20 cellular contexts compared by ENCODE assay signal in the genomic region with DNA sequence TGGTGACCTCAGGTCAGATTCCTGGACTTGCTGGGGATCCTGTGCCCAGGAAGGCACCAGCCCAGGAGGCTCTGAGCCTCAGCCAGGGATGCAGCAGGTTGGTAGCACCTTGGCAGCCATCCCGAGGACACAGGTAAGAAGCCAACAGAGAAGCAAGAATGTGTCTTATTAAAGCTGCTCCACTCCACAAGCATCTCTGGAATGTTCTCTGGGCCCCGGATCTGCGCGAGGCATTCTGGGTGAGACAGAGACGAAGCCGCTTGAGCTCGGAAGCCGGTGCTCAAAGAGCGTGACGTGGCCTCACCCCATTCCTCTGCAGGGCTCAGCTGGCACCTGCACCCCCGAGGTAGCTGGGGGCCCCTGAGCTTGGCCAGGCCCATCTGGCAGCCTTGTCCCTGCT. TPM values are rescaled to one million over a fixed set of nuclear protein-coding genes. Genes with fewer than 3 reads are reported as not detected.
DNase-seq lines count a peak whose midpoint lies in the region; ATAC-seq, FAIRE-seq and TF ChIP-seq lines count a peak whose summit lies in the region.
"Had no signal": no experiment of that assay in that cellular context is flagged by ENCODE, and none has a peak within 500 bp of the region (broad histone marks: within the 10 kb centered on the region; RNA-seq: fewer than 3 reads in every experiment).

No MANE protein-coding gene starts in this region.

- 72% methylated on average over 11 of the region's 11 CpGs for WGBS in GM12878 (ENCODE audit: insufficient coverage, insufficient replicate concordance, low lambda C conversion rate, missing lambda C conversion rate)
- 42% methylated on average over 11 of the region's 11 CpGs for WGBS in prostate gland
- WGBS in SK-N-SH (ENCODE audit: low lambda C conversion rate): 77% methylated on average over 10 of the region's 11 CpGs

- H3K9me2 ChIP-seq in SK-N-SH: no peaks in the 10 kb centered on the region

- RAD21 ChIA-PET in GM12878 (lab: Charles Lee; ENCODE audit: unreplicated experiment): no interaction called here

- BruUV-seq in GM12878 (replicated peaks; lab: Mats Ljungman, UMichigan): no TSS peak

- no peak for ATAC-seq in GM12878
- ATAC-seq in HG02798 (IDR thresholded peaks at IDR 0.05; ENCODE audit: poor library complexity, unreplicated experiment): no peak
- no peak for ATAC-seq in activated CD8-positive, alpha-beta memory T cell treated with anti-CD3 and anti-CD28 coated beads, Interleukin-2, amount 10 ng/mL, durations not matched to agents 7 days and 5 days

- no peaks in the 10 kb centered on the region for H3K9me3 ChIP-seq in GM12878 (replicated peaks; ENCODE audit: control insufficient read depth, insufficient read depth, low read length)
- no peaks in the 10 kb centered on the region for H3K9me3 ChIP-seq in prostate gland
- H3K9me3 ChIP-seq in SK-N-SH: no peaks in the 10 kb centered on the region
- H3K9me3 ChIP-seq: HAP-1, vagina had no signal

- intact Hi-C loops in GM12878 (cut with micrococcal nuclease; ENCODE audit: unreplicated experiment): no loop called here
- intact Hi-C loops in prostate gland (cut with DNase I): loop anchor here (10.0 kb wide), 1 partner anchor 419 kb away; no protein-coding TSS in a partner anchor

- POLR2A ChIA-PET in GM12878 (lab: Charles Lee) (no interaction called here), SK-N-SH (lab: Yijun Ruan, JAX) (interaction anchor here (1.5 kb wide), 1 partner anchor 14 kb away, joined by 3 read pairs; no protein-coding TSS in a partner anchor)

- TF ChIP-seq EP300 in Ishikawa (IDR thresholded peaks at IDR 0.05; ENCODE audit: borderline replicate concordance) (peak; percentile 94), GM12878 (IDR thresholded peaks at IDR 0.05; ENCODE audit: borderline replicate concordance in 1 of 2, control insufficient read depth in 1 of 2, low read depth in 2 of 2, low read length in 2 of 2) (no peak), SK-N-SH (IDR thresholded peaks at IDR 0.05; ENCODE audit: borderline replicate concordance in 1 of 2, low read depth in 1 of 2, low read length in 1 of 2) (no peak)

- peaks cover 9% of the 10 kb centered on the region for H3F3A ChIP-seq in SK-N-SH (replicated peaks; ENCODE audit: insufficient read depth)

- H3K9ac ChIP-seq in GM12878 (ENCODE audit: control insufficient read depth, insufficient read depth, low read length): no peak overlapping the region
- no peak overlapping the region for H3K9ac ChIP-seq in SK-N-SH

- no peak overlapping the region for H3K4me3 ChIP-seq in GM12878
- H3K4me3 ChIP-seq in prostate gland: no peak overlapping the region
- no peak overlapping the region for H3K4me3 ChIP-seq in SK-N-SH (ENCODE audit: low read depth in 2 of 2, low read length in 1 of 2)
- H3K4me3 ChIP-seq: HAP-1, vagina had no signal

- H3K4me3 Mint-ChIP-seq in activated CD8-positive, alpha-beta memory T cell treated with anti-CD3 and anti-CD28 coated beads, Interleukin-2, amount 10 ng/mL, durations not matched to agents 7 days and 5 days: no peak overlapping the region
- H3K4me3 Mint-ChIP-seq: activated naive CD8-positive, alpha-beta T cell treated with anti-CD3 and anti-CD28 coated beads for 36 hours had no signal

- peaks cover 19% of the 10 kb centered on the region for H3K4me1 Mint-ChIP-seq in activated CD8-positive, alpha-beta memory T cell treated with anti-CD3 and anti-CD28 coated beads, Interleukin-2, amount 10 ng/mL, durations not matched to agents 7 days and 5 days

- H3K79me2 ChIP-seq in GM12878 (ENCODE audit: control insufficient read depth, insufficient read depth, low read length) (no peaks in the 10 kb centered on the region), SK-N-SH (ENCODE audit: insufficient read depth) (no peaks in the 10 kb centered on the region)

- no peaks in the 10 kb centered on the region for H4K20me1 ChIP-seq in GM12878 (ENCODE audit: control insufficient read depth, insufficient read depth)
- H4K20me1 ChIP-seq in SK-N-SH (ENCODE audit: insufficient read depth): no peaks in the 10 kb centered on the region

- TF ChIP-seq CTCF in GM12878 (IDR thresholded peaks at IDR 0.05 in 2 of 3, conservative IDR thresholded peaks at IDR 0.05 in 1 of 3; ENCODE audit: control insufficient read depth in 2 of 3, extremely low read depth in 1 of 3, insufficient read depth in 1 of 3, low read depth in 3 of 3, low read length in 3 of 3) (no peak), prostate gland (IDR thresholded peaks at IDR 0.05) (no peak), SK-N-SH (IDR thresholded peaks at IDR 0.05) (no peak)

- H3K27ac Mint-ChIP-seq in activated CD8-positive, alpha-beta memory T cell treated with anti-CD3 and anti-CD28 coated beads, Interleukin-2, amount 10 ng/mL, durations not matched to agents 7 days and 5 days: no peak overlapping the region
- H3K27ac Mint-ChIP-seq: activated naive CD8-positive, alpha-beta T cell treated with anti-CD3 and anti-CD28 coated beads for 36 hours had no signal

- H3K36me3 Mint-ChIP-seq in activated CD8-positive, alpha-beta memory T cell treated with anti-CD3 and anti-CD28 coated beads, Interleukin-2, amount 10 ng/mL, durations not matched to agents 7 days and 5 days: no peaks in the 10 kb centered on the region
- H3K36me3 Mint-ChIP-seq: activated naive CD8-positive, alpha-beta T cell treated with anti-CD3 and anti-CD28 coated beads for 36 hours had no signal

- H3K36me3 ChIP-seq in GM12878 (ENCODE audit: control insufficient read depth in 2 of 2, insufficient read depth in 2 of 2, low read length in 1 of 2) (no peaks in the 10 kb centered on the region), prostate gland (no peaks in the 10 kb centered on the region), SK-N-SH (replicated peaks in 1 of 2; ENCODE audit: control insufficient read depth in 1 of 2, insufficient read depth in 2 of 2, low read length in 1 of 2) (no peaks in the 10 kb centered on the region)
- H3K36me3 ChIP-seq: HAP-1, vagina had no signal

- H3K27me3 Mint-ChIP-seq in activated CD8-positive, alpha-beta memory T cell treated with anti-CD3 and anti-CD28 coated beads, Interleukin-2, amount 10 ng/mL, durations not matched to agents 7 days and 5 days: peaks cover 12% of the 10 kb centered on the region

- no peaks in the 10 kb centered on the region for H3K27me3 ChIP-seq in GM12878 (replicated peaks in 1 of 2; ENCODE audit: control insufficient read depth in 2 of 2, insufficient read depth in 2 of 2, low read length in 1 of 2)
- H3K27me3 ChIP-seq in prostate gland (replicated peaks; ENCODE audit: insufficient read depth): no peaks in the 10 kb centered on the region
- no peaks in the 10 kb centered on the region; the same call in 1 of the 2 replicates for H3K27me3 ChIP-seq in SK-N-SH (ENCODE audit: insufficient read depth)
- H3K27me3 ChIP-seq: vagina had no signal

- TF ChIP-seq RAD21 in Ishikawa (IDR thresholded peaks at IDR 0.05; ENCODE audit: low read depth): peak; percentile 32; the same call in 1 of the 2 replicates
- no peak for TF ChIP-seq RAD21 in GM12878 (IDR thresholded peaks at IDR 0.05; ENCODE audit: insufficient read depth, low read depth, low read length)
- TF ChIP-seq RAD21 in SK-N-SH (IDR thresholded peaks at IDR 0.05; ENCODE audit: low read length): no peak

- H3K4me1 ChIP-seq in GM12878 (ENCODE audit: control insufficient read depth, insufficient read depth, low read length): peaks cover 13% of the 10 kb centered on the region
- H3K4me1 ChIP-seq in prostate gland (replicated peaks): no peaks in the 10 kb centered on the region
- H3K4me1 ChIP-seq in SK-N-SH (ENCODE audit: control insufficient read depth in 1 of 2, insufficient read depth in 2 of 2, low read depth in 1 of 2, low read length in 1 of 2): peaks cover 0 to 16% of the 10 kb centered on the region in 2 experiments; a peak in 1 of 4 replicates

- no peak for FAIRE-seq in GM12878 (lab: Jason Lieb, UNC)
- FAIRE-seq: islet of Langerhans had no signal

- no peak for DNase-seq in GM12878 (ENCODE audit: low read depth, low spot score)
- DNase-seq in iris pigment epithelial cell (ENCODE audit: low read depth): peak; percentile 54
- peak; percentile 92 for DNase-seq in prostate gland (ENCODE audit: low spot score)
- no peak for DNase-seq in SK-N-SH
- no peak for DNase-seq in activated CD8-positive, alpha-beta memory T cell treated with anti-CD3 and anti-CD28 coated beads, Interleukin-2, amount 10 ng/mL, durations not matched to agents 7 days and 5 days
- DNase-seq in stimulated activated CD4-positive, alpha-beta T cell treated with anti-CD3 and anti-CD28 coated beads, Interleukin-1b, Interleukin-23, amount 100 ng/mL, for 48 hours: no peak
- DNase-seq: activated CD4-positive, alpha-beta T cell treated with anti-CD3 and anti-CD28 coated beads, Interleukin-2, amount 50 U/mL, for 48 hours; activated naive CD8-positive, alpha-beta T cell treated with anti-CD3 and anti-CD28 coated beads for 36 hours; activated T-cell treated with anti-CD3 and anti-CD28 coated beads, Interleukin-2, amount 50 U/mL, for 48 hours; Calu3; GF-D8; KBM-7; stimulated activated naive CD4-positive, alpha-beta T cell treated with Interleukin-2 at 50 U/mL for 16 hours had no signal

- no peak overlapping the region for H2AFZ ChIP-seq in GM12878 (ENCODE audit: control insufficient read depth, low read depth, low read length)
- no peak overlapping the region for H2AFZ ChIP-seq in SK-N-SH (ENCODE audit: low read depth)

- SMC1A ChIA-PET in GM12878 (lab: Charles Lee; ENCODE audit: uncharacterized antibody, unreplicated experiment): interaction anchor here (0.8 kb wide), 1 partner anchor 63 kb away, joined by 5 read pairs; a partner anchor contains a TSS

- H3K27ac ChIP-seq in GM12878 (ENCODE audit: control insufficient read depth, insufficient read depth) (no peak overlapping the region), prostate gland (peak overlapping the region; percentile 26 to 50), SK-N-SH (ENCODE audit: low read depth in 2 of 2, low read length in 1 of 2) (no peak overlapping the region)
- H3K27ac ChIP-seq: vagina had no signal

- CTCF ChIA-PET in GM12878 (lab: Yijun Ruan, JAX) (interaction anchor here (1.5 kb wide), 1 partner anchor 195 kb away, joined by 3 read pairs; no protein-coding TSS in a partner anchor), SK-N-SH (lab: Yijun Ruan, JAX) (interaction anchor here (0.7 to 5.5 kb wide), 6 partner anchors 10 to 198 kb away, joined by 3 to 76 read pairs (median 12); a partner anchor contains a TSS)
- CTCF ChIA-PET in activated CD8-positive, alpha-beta memory T cell treated with anti-CD3 and anti-CD28 coated beads, Interleukin-2, amount 10 ng/mL, durations not matched to agents 7 days and 5 days (lab: Charles Lee): no interaction called here

- no peak overlapping the region for H3K4me2 ChIP-seq in GM12878 (ENCODE audit: control insufficient read depth, insufficient read depth)
- no peak overlapping the region for H3K4me2 ChIP-seq in SK-N-SH

- TF ChIP-seq POLR2A in GM12878 (IDR thresholded peaks at IDR 0.05; ENCODE audit: low read depth, low read length) (no peak), prostate gland (IDR thresholded peaks at IDR 0.05) (no peak)

- no peaks in the 10 kb centered on the region for H3K9me3 Mint-ChIP-seq in activated CD8-positive, alpha-beta memory T cell treated with anti-CD3 and anti-CD28 coated beads, Interleukin-2, amount 10 ng/mL, durations not matched to agents 7 days and 5 days (ENCODE audit: low read depth)
- H3K9me3 Mint-ChIP-seq: activated naive CD8-positive, alpha-beta T cell treated with anti-CD3 and anti-CD28 coated beads for 36 hours had no signal

- in situ Hi-C loops in GM12878 (cut with MboI): no loop called here

RNA-seq across cellular contexts. Expression of a gene that starts 3.0 kb away (rescaled TPM):
- not detected in 2 replicates for total RNA-seq in GM12878 (2013; cell fraction: nucleolus; rRNA removed)
- total RNA-seq in GM12878 (2014; rRNA removed) (0.11 TPM in 1 of 2 replicates, not detected in the other), GM12878 (2014; rRNA removed; fragmentation: Illumina TruSeq; extraction: Trizol) (0.14 and 0.22 TPM in 2 replicates), GM12878 (2021) (0.19 TPM in 1 of 2 replicates, not detected in the other), prostate gland (10 to 100 TPM in 1 of 2 donors, not detected in 1; 10.6 TPM)
- not detected for polyA plus RNA-seq in GM12878 (2011; ENCODE audit: low read depth)
- polyA plus RNA-seq in GM12878 (2011; rRNA removed) (0.26 and 0.27 TPM in 2 replicates), GM12878 (2014; fragmentation: Illumina TruSeq; extraction: Trizol) (0.09 TPM in 1 of 2 replicates, not detected in the other), GM12878 (2014; fragmentation: Nextera tagmentation; extraction: Ambion mirVana) (under 1 TPM in 1 of 2 experiments, not detected in 1; 0.03 TPM), GM12878 (2014; rRNA removed) (0.05 and 0.32 TPM in 2 replicates), GM12878 (2016; fragmentation: Nextera tagmentation; extraction: Ambion mirVana) (under 1 TPM in 1 of 2 experiments, not detected in 1; 0.13 TPM), SK-N-SH (2012; rRNA removed) (0.10 and 0.11 TPM in 2 replicates)
- 0.33 and 0.39 TPM in 2 replicates for polyA plus RNA-seq in GM12878 (2011; cell fraction: cytosol; rRNA removed)
- polyA plus RNA-seq in GM12878 (2011; cell fraction: nucleus; rRNA removed): 0.18 and 0.19 TPM in 2 replicates
- 0.07 TPM in 1 of 2 replicates, not detected in the other for polyA plus RNA-seq in GM12878 (2012)
- 0.22 and 0.62 TPM in 2 replicates for polyA minus RNA-seq in GM12878 (2011; rRNA and poly(A)+ RNA removed)
- polyA minus RNA-seq in GM12878 (2011; cell fraction: cytosol; rRNA and poly(A)+ RNA removed): not detected in 2 replicates
- not detected in 2 replicates for polyA minus RNA-seq in GM12878 (2011; cell fraction: nucleus; rRNA and poly(A)+ RNA removed)
- polyA plus RNA-seq in SK-N-SH (2012; cell fraction: cytosol; rRNA removed): 0.08 and 0.12 TPM in 2 replicates
- 0.08 and 0.11 TPM in 2 replicates for polyA plus RNA-seq in SK-N-SH (2012; cell fraction: nucleus; rRNA removed)
- total RNA-seq in activated CD8-positive, alpha-beta memory T cell treated with anti-CD3 and anti-CD28 coated beads, Interleukin-2, amount 10 ng/mL, durations not matched to agents 7 days and 5 days: under 1 TPM in 1 of 2 experiments, not detected in 1; 0.15 TPM
- total RNA-seq: Calu3, posterior vena cava, vagina had no signal

RNA-seq across cellular contexts. Expression of a gene that starts 15.5 kb away (rescaled TPM):
- 0.40 and 0.49 TPM in 2 replicates for total RNA-seq in GM12878 (2013; cell fraction: nucleolus; rRNA removed)
- 0.11 TPM in 1 of 2 replicates, not detected in the other for total RNA-seq in GM12878 (2014; rRNA removed)
- total RNA-seq in GM12878 (2014; rRNA removed; fragmentation: Illumina TruSeq; extraction: Trizol): not detected in 2 replicates
- total RNA-seq in GM12878 (2021): 0.36 and 1.1 TPM in 2 replicates
- not detected for polyA plus RNA-seq in GM12878 (2011; ENCODE audit: low read depth)
- 0.04 TPM in 1 of 2 replicates, not detected in the other for polyA plus RNA-seq in GM12878 (2011; rRNA removed)
- polyA plus RNA-seq in GM12878 (2011; cell fraction: cytosol; rRNA removed): 0.07 TPM in 1 of 2 replicates, not detected in the other
- polyA plus RNA-seq in GM12878 (2011; cell fraction: nucleus; rRNA removed): 0.58 and 0.82 TPM in 2 replicates
- polyA plus RNA-seq in GM12878 (2012): 0.34 and 0.36 TPM in 2 replicates
- not detected in 2 replicates for polyA plus RNA-seq in GM12878 (2014; fragmentation: Illumina TruSeq; extraction: Trizol)
- not detected for polyA plus RNA-seq in GM12878 (2014; fragmentation: Nextera tagmentation; extraction: Ambion mirVana)
- polyA plus RNA-seq in GM12878 (2014; rRNA removed): 0.12 and 0.30 TPM in 2 replicates
- polyA plus RNA-seq in GM12878 (2016; fragmentation: Nextera tagmentation; extraction: Ambion mirVana): not detected
- polyA minus RNA-seq in GM12878 (2011; rRNA and poly(A)+ RNA removed): 0.22 and 0.36 TPM in 2 replicates
- not detected in 2 replicates for polyA minus RNA-seq in GM12878 (2011; cell fraction: cytosol; rRNA and poly(A)+ RNA removed)
- not detected in 2 replicates for polyA minus RNA-seq in GM12878 (2011; cell fraction: nucleus; rRNA and poly(A)+ RNA removed)
- not detected for total RNA-seq in prostate gland
- not detected in 2 replicates for polyA plus RNA-seq in SK-N-SH (2012; rRNA removed)
- not detected in 2 replicates for polyA plus RNA-seq in SK-N-SH (2012; cell fraction: cytosol; rRNA removed)
- not detected in 2 replicates for polyA plus RNA-seq in SK-N-SH (2012; cell fraction: nucleus; rRNA removed)
- total RNA-seq in activated CD8-positive, alpha-beta memory T cell treated with anti-CD3 and anti-CD28 coated beads, Interleukin-2, amount 10 ng/mL, durations not matched to agents 7 days and 5 days: under 1 TPM in 1 of 2 experiments, not detected in 1; 0.16 TPM
- total RNA-seq: activated naive CD8-positive, alpha-beta T cell treated with anti-CD3 and anti-CD28 coated beads for 36 hours; Calu3; posterior vena cava; SK-MEL-5; vagina had no signal

RNA-seq across cellular contexts. Expression of a gene that starts 22.5 kb away (rescaled TPM):
- total RNA-seq in GM12878 (2013; cell fraction: nucleolus; rRNA removed): not detected in 2 replicates
- total RNA-seq in GM12878 (2014; rRNA removed) (not detected in 2 replicates), GM12878 (2014; rRNA removed; fragmentation: Illumina TruSeq; extraction: Trizol) (not detected in 2 replicates), GM12878 (2021) (0.08 TPM in 1 of 2 replicates, not detected in the other), prostate gland (10 to 100 TPM in 1 of 2 donors, 1 to 10 TPM in 1; 9.0 to 12.5 TPM)
- not detected for polyA plus RNA-seq in GM12878 (2011; ENCODE audit: low read depth)
- polyA plus RNA-seq in GM12878 (2011; rRNA removed) (0.12 TPM in 1 of 2 replicates, not detected in the other), GM12878 (2014; fragmentation: Illumina TruSeq; extraction: Trizol) (0.10 TPM in 1 of 2 replicates, not detected in the other), GM12878 (2014; fragmentation: Nextera tagmentation; extraction: Ambion mirVana) (not detected), GM12878 (2014; rRNA removed) (0.11 TPM in 1 of 2 replicates, not detected in the other), GM12878 (2016; fragmentation: Nextera tagmentation; extraction: Ambion mirVana) (under 1 TPM in 1 of 2 experiments, not detected in 1; 0.13 TPM), SK-N-SH (2012; rRNA removed) (2.1 and 3.8 TPM in 2 replicates)
- 0.15 and 0.22 TPM in 2 replicates for polyA plus RNA-seq in GM12878 (2011; cell fraction: cytosol; rRNA removed)
- 0.09 and 0.21 TPM in 2 replicates for polyA plus RNA-seq in GM12878 (2011; cell fraction: nucleus; rRNA removed)
- polyA plus RNA-seq in GM12878 (2012): 0.07 TPM in 1 of 2 replicates, not detected in the other
- 0.10 TPM in 1 of 2 replicates, not detected in the other for polyA minus RNA-seq in GM12878 (2011; rRNA and poly(A)+ RNA removed)
- polyA minus RNA-seq in GM12878 (2011; cell fraction: cytosol; rRNA and poly(A)+ RNA removed): not detected in 2 replicates
- polyA minus RNA-seq in GM12878 (2011; cell fraction: nucleus; rRNA and poly(A)+ RNA removed): not detected in 2 replicates
- 0.82 and 1.6 TPM in 2 replicates for polyA plus RNA-seq in SK-N-SH (2012; cell fraction: cytosol; rRNA removed)
- polyA plus RNA-seq in SK-N-SH (2012; cell fraction: nucleus; rRNA removed): 1.3 and 1.4 TPM in 2 replicates
- total RNA-seq in activated CD8-positive, alpha-beta memory T cell treated with anti-CD3 and anti-CD28 coated beads, Interleukin-2, amount 10 ng/mL, durations not matched to agents 7 days and 5 days: 1 to 10 TPM in 1 of 2 experiments, under 1 TPM in 1; 0.68 to 2.7 TPM

RNA-seq across cellular contexts. Expression of a gene that starts 38.6 kb away (rescaled TPM):
- total RNA-seq in GM12878 (2013; cell fraction: nucleolus; rRNA removed): not detected in 2 replicates
- total RNA-seq in GM12878 (2014; rRNA removed) (not detected in 2 replicates), GM12878 (2014; rRNA removed; fragmentation: Illumina TruSeq; extraction: Trizol) (not detected in 2 replicates), GM12878 (2021) (0.33 TPM in 1 of 2 replicates, not detected in the other), prostate gland (1 to 10 TPM in 1 of 2 donors, not detected in 1; 2.8 TPM)
- not detected for polyA plus RNA-seq in GM12878 (2011; ENCODE audit: low read depth)
- polyA plus RNA-seq in GM12878 (2011; rRNA removed) (not detected in 2 replicates), GM12878 (2014; fragmentation: Illumina TruSeq; extraction: Trizol) (not detected in 2 replicates), GM12878 (2014; fragmentation: Nextera tagmentation; extraction: Ambion mirVana) (not detected), GM12878 (2014; rRNA removed) (0.60 TPM in 1 of 2 replicates, not detected in the other), GM12878 (2016; fragmentation: Nextera tagmentation; extraction: Ambion mirVana) (not detected), SK-N-SH (2012; rRNA removed) (0.07 TPM in 1 of 2 replicates, not detected in the other)
- 0.07 and 0.18 TPM in 2 replicates for polyA plus RNA-seq in GM12878 (2011; cell fraction: cytosol; rRNA removed)
- polyA plus RNA-seq in GM12878 (2011; cell fraction: nucleus; rRNA removed): 0.33 and 0.53 TPM in 2 replicates
- polyA plus RNA-seq in GM12878 (2012): 0.14 TPM in 1 of 2 replicates, not detected in the other
- not detected in 2 replicates for polyA minus RNA-seq in GM12878 (2011; rRNA and poly(A)+ RNA removed)
- not detected in 2 replicates for polyA minus RNA-seq in GM12878 (2011; cell fraction: cytosol; rRNA and poly(A)+ RNA removed)
- 0.19 TPM in 1 of 2 replicates, not detected in the other for polyA minus RNA-seq in GM12878 (2011; cell fraction: nucleus; rRNA and poly(A)+ RNA removed)
- polyA plus RNA-seq in SK-N-SH (2012; cell fraction: cytosol; rRNA removed): 0.16 TPM in 1 of 2 replicates, not detected in the other
- polyA plus RNA-seq in SK-N-SH (2012; cell fraction: nucleus; rRNA removed): not detected in 2 replicates
- total RNA-seq in activated CD8-positive, alpha-beta memory T cell treated with anti-CD3 and anti-CD28 coated beads, Interleukin-2, amount 10 ng/mL, durations not matched to agents 7 days and 5 days: 100 to 1,000 TPM; 307 to 417 TPM
- total RNA-seq: Calu3, SK-MEL-5 had no signal

Comparison
In these comparisons a context has a peak if more than half of its experiments do, and no peak if none do; other contexts are left out.
1. DNase-seq: peak in iris pigment epithelial cell (single experiment) and prostate gland (single experiment); none in GM12878 (single experiment), SK-N-SH (single experiment), activated CD8-positive, alpha-beta memory T cell treated with anti-CD3 and anti-CD28 coated beads, Interleukin-2, amount 10 ng/mL, durations not matched to agents 7 days and 5 days (single experiment) and stimulated activated CD4-positive, alpha-beta T cell treated with anti-CD3 and anti-CD28 coated beads, Interleukin-1b, Interleukin-23, amount 100 ng/mL, for 48 hours (single experiment).
2. H3K27ac ChIP-seq: peak in prostate gland (2 of 2); none in GM12878 (single experiment) and SK-N-SH (0 of 2).